1 cellular context compared by ENCODE assay signal in genomic region chr9:125850763-125851162, GRCh38.
TF ChIP-seq lines count a peak whose summit lies in the region.

No MANE protein-coding gene starts in this region.

TF ChIP-seq in HepG2, 621 proteins besides CTCF, POLR2A, EP300 and RAD21 (continued from another document and continues in another):
- TF ChIP-seq IKZF4 (CRISPR knock-in tag; IDR thresholded peaks at IDR 0.05; ENCODE audit: borderline replicate concordance, low read depth, not compliant biosample characterization), result no peak
- TF ChIP-seq NR3C1 (CRISPR knock-in tag; IDR thresholded peaks at IDR 0.05), result no peak
- peak; percentile 78 for TF ChIP-seq SOX5 (CRISPR knock-in tag; IDR thresholded peaks at IDR 0.05; ENCODE audit: borderline replicate concordance)
- TF ChIP-seq MXD4 (CRISPR knock-in tag; IDR thresholded peaks at IDR 0.05), result no peak
- TF ChIP-seq KLF6 (CRISPR knock-in tag; IDR thresholded peaks at IDR 0.05), result no peak
- peak; percentile 36; the same call in 1 of the 2 replicates for TF ChIP-seq RARA (CRISPR knock-in tag; IDR thresholded peaks at IDR 0.05)
- no peak for TF ChIP-seq RBAK (CRISPR knock-in tag; IDR thresholded peaks at IDR 0.05)
- no peak for TF ChIP-seq GATAD1 (CRISPR knock-in tag; IDR thresholded peaks at IDR 0.05)
- no peak for TF ChIP-seq EZH2 (conservative IDR thresholded peaks at IDR 0.05; ENCODE audit: low read depth, low read length)
- TF ChIP-seq NR2F2 (IDR thresholded peaks at IDR 0.05; ENCODE audit: borderline replicate concordance, low read depth), result peak; percentile 86; the same call in 1 of the 2 replicates
- TF ChIP-seq SMAD9 (CRISPR knock-in tag; IDR thresholded peaks at IDR 0.05), result no peak
- TF ChIP-seq ZGPAT (CRISPR knock-in tag; IDR thresholded peaks at IDR 0.05), result peak; percentile 76; the same call in 1 of the 2 replicates
- TF ChIP-seq ELK4 (CRISPR knock-in tag; IDR thresholded peaks at IDR 0.05; ENCODE audit: borderline replicate concordance), result no peak
- TF ChIP-seq RORA (CRISPR knock-in tag; IDR thresholded peaks at IDR 0.05), result no peak
- no peak for TF ChIP-seq NR1H2 (CRISPR knock-in tag; IDR thresholded peaks at IDR 0.05; ENCODE audit: borderline replicate concordance, low read depth)
- no peak for TF ChIP-seq SIX4 (CRISPR knock-in tag; IDR thresholded peaks at IDR 0.05)
- no peak for TF ChIP-seq ZNF318 (CRISPR knock-in tag; IDR thresholded peaks at IDR 0.05)
- no peak for TF ChIP-seq ATF6 (CRISPR knock-in tag; conservative IDR thresholded peaks at IDR 0.05)
- TF ChIP-seq PAX8 (CRISPR knock-in tag; IDR thresholded peaks at IDR 0.05; ENCODE audit: borderline replicate concordance), result no peak
- no peak for TF ChIP-seq ZIK1 (CRISPR knock-in tag; IDR thresholded peaks at IDR 0.05; ENCODE audit: borderline replicate concordance, low read depth)
- TF ChIP-seq HNRNPLL (IDR thresholded peaks at IDR 0.05; ENCODE audit: low read depth, low read length, poor library complexity, severe bottlenecking), result no peak
- no peak for TF ChIP-seq ZNF44 (CRISPR knock-in tag; IDR thresholded peaks at IDR 0.05)
- TF ChIP-seq ZNF143 (CRISPR knock-in tag; IDR thresholded peaks at IDR 0.05), result no peak
- TF ChIP-seq BRD4 (CRISPR knock-in tag; IDR thresholded peaks at IDR 0.05), result no peak
- no peak for TF ChIP-seq ISX (CRISPR knock-in tag; conservative IDR thresholded peaks at IDR 0.05)
- peak; percentile 67; the same call in 1 of the 2 replicates for TF ChIP-seq ZNF292 (CRISPR knock-in tag; IDR thresholded peaks at IDR 0.05; ENCODE audit: borderline replicate concordance, low read depth)
- TF ChIP-seq SMC3 (IDR thresholded peaks at IDR 0.05; ENCODE audit: low read length), result no peak
- TF ChIP-seq ARHGAP35 (CRISPR knock-in tag; IDR thresholded peaks at IDR 0.05; ENCODE audit: borderline replicate concordance), result no peak
- no peak for TF ChIP-seq HMGA1 (CRISPR knock-in tag; conservative IDR thresholded peaks at IDR 0.05)
- no peak for TF ChIP-seq SIN3B (IDR thresholded peaks at IDR 0.05; ENCODE audit: low read length)
- no peak for TF ChIP-seq ZNF207 (IDR thresholded peaks at IDR 0.05; ENCODE audit: borderline replicate concordance)
- TF ChIP-seq ZNF142 (CRISPR knock-in tag; IDR thresholded peaks at IDR 0.05), result no peak
- TF ChIP-seq MNT (IDR thresholded peaks at IDR 0.05), result no peak
- no peak for TF ChIP-seq NR0B2 (CRISPR knock-in tag; IDR thresholded peaks at IDR 0.05)
- TF ChIP-seq SIX1 (CRISPR knock-in tag; IDR thresholded peaks at IDR 0.05; ENCODE audit: borderline replicate concordance), result peak; percentile 49; the same call in 1 of the 2 replicates
- no peak for TF ChIP-seq HOXD1 (CRISPR knock-in tag; IDR thresholded peaks at IDR 0.05)
- TF ChIP-seq ZBTB2 (CRISPR knock-in tag; IDR thresholded peaks at IDR 0.05; ENCODE audit: low read depth), result no peak
- TF ChIP-seq CCAR2 (optimal IDR thresholded peaks at IDR 0.05; ENCODE audit: low read depth, low read length), result no peak
- no peak for TF ChIP-seq REPIN1 (CRISPR knock-in tag; IDR thresholded peaks at IDR 0.05; ENCODE audit: borderline replicate concordance, low read depth)
- no peak for TF ChIP-seq ZNF547 (CRISPR knock-in tag; IDR thresholded peaks at IDR 0.05)
